ENCODE assay signal across 24 cellular contexts in genomic region chr12:48869191-48869590, GRCh38.
"Had no signal": no experiment of that assay in that cellular context is flagged by ENCODE, and none has a peak within 500 bp of the region (broad histone marks: within the 10 kb centered on the region; RNA-seq: fewer than 3 reads in every experiment).

No MANE protein-coding gene starts in this region.

- H3K4me1 ChIP-seq: foreskin keratinocyte had no signal

- DNase-seq: dermis blood vessel endothelial cell; erythroblast; foreskin keratinocyte; kidney; left colon; left ventricle myocardium superior; mesendoderm; mucosa of descending colon; naive thymus-derived CD8-positive, alpha-beta T cell; psoas muscle; retina; right lobe of liver; stimulated activated CD4-positive, alpha-beta T cell treated with anti-CD3 and anti-CD28 coated beads, Interleukin-4, amount 100 ng/mL, for 1 hour; stimulated activated CD8-positive, alpha-beta memory T cell treated with anti-CD3 and anti-CD28 coated beads, Interleukin-4, amount 100 ng/mL, for 48 hours; stimulated activated naive CD8-positive, alpha-beta T cell treated with anti-CD3 and anti-CD28 coated beads, Interleukin-15, Interleukin-2, amounts not matched to agents 100 U/mL and 50 U/mL, for 24 hours; upper lobe of right lung had no signal

- ATAC-seq: foreskin keratinocyte; left colon; left ventricle myocardium superior; mucosa of descending colon; naive thymus-derived CD8-positive, alpha-beta T cell; psoas muscle; right lobe of liver; stimulated activated effector memory CD8-positive, alpha-beta T cell treated with anti-CD3 and anti-CD28 coated beads, Interleukin-12 subunit alpha, Interleukin-12 subunit beta, amount 100 ng/mL, for 72 hours; stimulated activated naive CD8-positive, alpha-beta T cell treated with anti-CD3 and anti-CD28 coated beads, Interleukin-15, Interleukin-2, amounts not matched to agents 100 U/mL and 50 U/mL, for 24 hours; upper lobe of right lung had no signal

- H3K27ac ChIP-seq: foreskin keratinocyte, parathyroid adenoma, psoas muscle, suprapubic skin, tibial nerve, upper lobe of right lung, vagina had no signal

- H3K9ac ChIP-seq: parathyroid adenoma had no signal

- H3K79me2 ChIP-seq: parathyroid adenoma had no signal

- H3K4me3 ChIP-seq: lung, mucosa of descending colon, psoas muscle, right lobe of liver, suprapubic skin, tibial nerve, upper lobe of right lung, vagina had no signal

- H3K9me3 Mint-ChIP-seq: naive thymus-derived CD8-positive, alpha-beta T cell; stimulated activated effector memory CD8-positive, alpha-beta T cell treated with anti-CD3 and anti-CD28 coated beads, Interleukin-12 subunit alpha, Interleukin-12 subunit beta, amount 100 ng/mL, for 72 hours had no signal

- FAIRE-seq: colon, endothelial cell of umbilical vein, kidney had no signal

- H3K27ac Mint-ChIP-seq: stimulated activated effector memory CD8-positive, alpha-beta T cell treated with anti-CD3 and anti-CD28 coated beads, Interleukin-12 subunit alpha, Interleukin-12 subunit beta, amount 100 ng/mL, for 72 hours had no signal

- H3K36me3 Mint-ChIP-seq: naive thymus-derived CD8-positive, alpha-beta T cell had no signal

- H3K4me3 Mint-ChIP-seq: stimulated activated effector memory CD8-positive, alpha-beta T cell treated with anti-CD3 and anti-CD28 coated beads, Interleukin-12 subunit alpha, Interleukin-12 subunit beta, amount 100 ng/mL, for 72 hours had no signal

- H3K36me3 ChIP-seq: right lobe of liver, suprapubic skin, tibial nerve, upper lobe of right lung, vagina had no signal

- H3K27me3 ChIP-seq: right lobe of liver, upper lobe of right lung, vagina had no signal

- H2AFZ ChIP-seq: parathyroid adenoma had no signal

- H3K9me3 ChIP-seq: mucosa of descending colon, psoas muscle, right lobe of liver, suprapubic skin, tibial nerve, upper lobe of right lung, vagina had no signal
